Comparison of ENCODE assay signal across 24 cellular contexts in genomic region chr15:85603160-85603559, GRCh38.
"Had no signal": no experiment of that assay in that cellular context is flagged by ENCODE, and none has a peak within 500 bp of the region (broad histone marks: within the 10 kb centered on the region; RNA-seq: fewer than 3 reads in every experiment).

No MANE protein-coding gene starts in this region.

- H3K4me3 Mint-ChIP-seq: activated CD4-positive, alpha-beta T cell treated with anti-CD3 and anti-CD28 coated beads, Interleukin-2, amount 10 ng/mL, durations not matched to agents 24 days and 14 days; activated naive CD4-positive, alpha-beta T cell treated with anti-CD3 and anti-CD28 coated beads, Interleukin-2, amount 10 ng/mL, durations not matched to agents 7 days and 5 days; activated naive CD8-positive, alpha-beta T cell treated with anti-CD3 and anti-CD28 coated beads for 36 hours had no signal

- H3K4me3 ChIP-seq: breast epithelium, Peyer's patch, SJSA1 had no signal

- H3K27ac ChIP-seq: breast epithelium, Peyer's patch, SJSA1 had no signal

- H3K27ac Mint-ChIP-seq: activated CD4-positive, alpha-beta T cell treated with anti-CD3 and anti-CD28 coated beads, Interleukin-2, amount 10 ng/mL, durations not matched to agents 24 days and 14 days; activated naive CD4-positive, alpha-beta T cell treated with anti-CD3 and anti-CD28 coated beads, Interleukin-2, amount 10 ng/mL, durations not matched to agents 7 days and 5 days; activated naive CD8-positive, alpha-beta T cell treated with anti-CD3 and anti-CD28 coated beads for 36 hours had no signal

- H3K4me1 ChIP-seq: Peyer's patch had no signal

- ATAC-seq: SK-N-SH treated with all-trans-retinoic acid at 6 μM for 48 hours had no signal

- H3K9me3 ChIP-seq: breast epithelium, Peyer's patch, SJSA1 had no signal

- H3K27me3 Mint-ChIP-seq: activated CD4-positive, alpha-beta T cell treated with anti-CD3 and anti-CD28 coated beads, Interleukin-2, amount 10 ng/mL, durations not matched to agents 24 days and 14 days; activated naive CD4-positive, alpha-beta T cell treated with anti-CD3 and anti-CD28 coated beads, Interleukin-2, amount 10 ng/mL, durations not matched to agents 7 days and 5 days; activated naive CD8-positive, alpha-beta T cell treated with anti-CD3 and anti-CD28 coated beads for 36 hours had no signal

- H3K9me3 Mint-ChIP-seq: activated CD4-positive, alpha-beta T cell treated with anti-CD3 and anti-CD28 coated beads, Interleukin-2, amount 10 ng/mL, durations not matched to agents 24 days and 14 days; activated naive CD4-positive, alpha-beta T cell treated with anti-CD3 and anti-CD28 coated beads, Interleukin-2, amount 10 ng/mL, durations not matched to agents 7 days and 5 days; activated naive CD8-positive, alpha-beta T cell treated with anti-CD3 and anti-CD28 coated beads for 36 hours; activated T-helper 2 cell treated with anti-CD3 and anti-CD28 coated beads, Interferon-gamma antibody, Interleukin-2, Interleukin-4, amounts not matched to agents 10 μg/mL and 5 μg/mL and 100 μg/mL, durations not matched to agents 14 hours and 24 hours and 36 hours had no signal

- H3K27me3 ChIP-seq: breast epithelium, Peyer's patch, SJSA1 had no signal

- H3K36me3 ChIP-seq: breast epithelium had no signal

- DNase-seq: activated CD4-positive, alpha-beta T cell treated with anti-CD3 and anti-CD28 coated beads, Interleukin-2, amount 10 ng/mL, durations not matched to agents 24 days and 14 days; activated CD4-positive, alpha-beta T cell treated with anti-CD3 and anti-CD28 coated beads, Interleukin-2, amount 50 U/mL, for 48 hours; activated CD8-positive, alpha-beta memory T cell treated with anti-CD3 and anti-CD28 coated beads, Interleukin-2, amount 50 U/mL, for 48 hours; activated gamma-delta T cell treated with Interleukin-2 at 50 U/mL for 16 hours; activated naive CD4-positive, alpha-beta T cell treated with anti-CD3 and anti-CD28 coated beads, Interleukin-2, amount 10 ng/mL, durations not matched to agents 7 days and 5 days; activated naive CD8-positive, alpha-beta T cell treated with anti-CD3 and anti-CD28 coated beads for 36 hours; activated T-cell treated with anti-CD3 and anti-CD28 coated beads, Interleukin-2, amount 50 U/mL, for 1 hour; caudate nucleus; KG1; NCI-H1092; NCI-H1417; NCI-H1930; NCI-H2171 treated with DMSO at 0.1 percent for 48 hours; NCI-H345; NCI-H510A; NK-92 treated with Interleukin-12 subunit alpha and Interleukin-12 subunit beta, amount 100 ng/mL, for 24 hours; OCI-M1; Peyer's patch; SHP77; SW 1271 had no signal
